13 cellular contexts compared by ENCODE assay signal in the genomic region with DNA sequence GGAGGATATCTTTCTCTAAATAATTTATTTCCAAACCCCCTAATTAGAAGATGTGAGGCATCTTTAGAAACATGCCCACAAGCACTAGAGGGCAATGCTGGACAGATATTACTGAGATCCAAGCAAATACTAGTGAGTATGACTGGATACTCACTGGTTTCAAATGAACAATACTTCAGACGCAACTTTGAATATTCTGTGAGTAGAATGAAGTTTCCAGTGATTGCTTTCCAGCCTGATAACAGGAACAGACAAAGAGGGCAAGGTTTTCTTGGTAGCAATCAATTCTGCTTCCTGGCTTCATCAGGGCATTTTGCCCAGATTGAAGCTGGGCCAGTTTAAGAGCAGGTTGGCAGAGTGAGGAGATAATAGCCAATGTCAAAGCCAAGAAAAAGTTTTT.
DNase-seq lines count a peak whose midpoint lies in the region; TF ChIP-seq lines count a peak whose summit lies in the region.
"Had no signal": no experiment of that assay in that cellular context is flagged by ENCODE, and none has a peak within 500 bp of the region (broad histone marks: within the 10 kb centered on the region; RNA-seq: fewer than 3 reads in every experiment).

No MANE protein-coding gene starts in this region.

- peak; percentile 40 for TF ChIP-seq CTCF in OCI-LY3 (IDR thresholded peaks at IDR 0.05; ENCODE audit: low read depth, low read length)
- TF ChIP-seq CTCF in fibroblast of villous mesenchyme (IDR thresholded peaks at IDR 0.05; ENCODE audit: insufficient read depth, low read depth, low read length) = peak; percentile 21
- no peak for TF ChIP-seq CTCF in Calu3 (IDR thresholded peaks at IDR 0.05; ENCODE audit: unreplicated experiment)
- TF ChIP-seq CTCF in colonic mucosa (IDR thresholded peaks at IDR 0.05) = no peak

- H3K27ac ChIP-seq in OCI-LY3 (ENCODE audit: low read length) = no peak overlapping the region
- H3K27ac ChIP-seq in colonic mucosa = no peak overlapping the region
- H3K27ac ChIP-seq: BLaER1 treated with 17β-estradiol and CSF1 and Interleukin-3, amounts not matched to agents 10 nM and 100 nM had no signal

- H3K27me3 ChIP-seq in OCI-LY3 (ENCODE audit: low read depth, low read length) (no peaks in the 10 kb centered on the region), colonic mucosa (no peaks in the 10 kb centered on the region)
- H3K27me3 ChIP-seq: BLaER1 treated with 17β-estradiol and CSF1 and Interleukin-3, amounts not matched to agents 10 nM and 100 nM had no signal

- H3K9me3 ChIP-seq in OCI-LY3 (ENCODE audit: insufficient read depth, low read length) (no peaks in the 10 kb centered on the region), colonic mucosa (no peaks in the 10 kb centered on the region)
- H3K9me3 ChIP-seq: BLaER1 treated with 17β-estradiol and CSF1 and Interleukin-3, amounts not matched to agents 10 nM and 100 nM had no signal

- no peaks in the 10 kb centered on the region for H3K36me3 Mint-ChIP-seq in Calu3 (ENCODE audit: insufficient read depth, unreplicated experiment)
- H3K36me3 Mint-ChIP-seq: stimulated activated naive B cell treated with anti-CD40 and anti-IgM and Interleukin-4, amounts not matched to agents 10 μg/mL and 1 μg/mL and 100 μg/mL, for 72 hours had no signal

- H4K20me1 ChIP-seq in OCI-LY3 (ENCODE audit: insufficient read depth, low read length) = no peaks in the 10 kb centered on the region
- H4K20me1 ChIP-seq: BLaER1 treated with 17β-estradiol and CSF1 and Interleukin-3, amounts not matched to agents 10 nM and 100 nM had no signal

- no peaks in the 10 kb centered on the region for H3K4me1 Mint-ChIP-seq in Calu3 (ENCODE audit: low read depth, unreplicated experiment)
- H3K4me1 Mint-ChIP-seq: stimulated activated naive B cell treated with anti-CD40 and anti-IgM and Interleukin-4, amounts not matched to agents 10 μg/mL and 1 μg/mL and 100 μg/mL, for 72 hours had no signal

- no peak overlapping the region for H3K9ac ChIP-seq in OCI-LY3 (ENCODE audit: low read length)
- H3K9ac ChIP-seq in colonic mucosa (ENCODE audit: low read depth in 2 of 2, low read length in 2 of 2) = no peak overlapping the region
- H3K9ac ChIP-seq: BLaER1 treated with 17β-estradiol and CSF1 and Interleukin-3, amounts not matched to agents 10 nM and 100 nM had no signal

- H2AFZ ChIP-seq in OCI-LY3 (ENCODE audit: low read depth, low read length) = no peak overlapping the region

- CTCF ChIA-PET in Calu3 (lab: Charles Lee) = no interaction called here

- H3K4me3 ChIP-seq in OCI-LY3 (ENCODE audit: low read length) (no peak overlapping the region), fibroblast of villous mesenchyme (ENCODE audit: low read depth, low read length) (no peak overlapping the region), colonic mucosa (no peak overlapping the region)
- H3K4me3 ChIP-seq: BLaER1 treated with 17β-estradiol and CSF1 and Interleukin-3, amounts not matched to agents 10 nM and 100 nM had no signal

- H3K36me3 ChIP-seq in OCI-LY3 (replicated peaks; ENCODE audit: low read depth, low read length) (no peaks in the 10 kb centered on the region), colonic mucosa (no peaks in the 10 kb centered on the region)
- H3K36me3 ChIP-seq: BLaER1 treated with 17β-estradiol and CSF1 and Interleukin-3, amounts not matched to agents 10 nM and 100 nM had no signal

- no peaks in the 10 kb centered on the region for H3K79me2 ChIP-seq in OCI-LY3 (ENCODE audit: low read length)

- H3K4me3 Mint-ChIP-seq in Calu3 (ENCODE audit: low read depth, unreplicated experiment) = no peak overlapping the region
- H3K4me3 Mint-ChIP-seq: stimulated activated naive B cell treated with anti-CD40 and anti-IgM and Interleukin-4, amounts not matched to agents 10 μg/mL and 1 μg/mL and 100 μg/mL, for 72 hours; T-helper 2 cell treated with Interferon-gamma antibody and Interleukin-4, amounts not matched to agents 5 μg/mL and 100 μg/mL, for 36 hours had no signal

- H3K27ac Mint-ChIP-seq in Calu3 (ENCODE audit: unreplicated experiment) = no peak overlapping the region
- H3K27ac Mint-ChIP-seq: stimulated activated naive B cell treated with anti-CD40 and anti-IgM and Interleukin-4, amounts not matched to agents 10 μg/mL and 1 μg/mL and 100 μg/mL, for 72 hours; T-helper 2 cell treated with Interferon-gamma antibody and Interleukin-4, amounts not matched to agents 5 μg/mL and 100 μg/mL, for 36 hours had no signal

- no TSS peak for BruUV-seq in Calu3 (replicated peaks; lab: Mats Ljungman, UMichigan)

- H3K4me2 ChIP-seq in OCI-LY3 (ENCODE audit: low read length) = no peak overlapping the region
- H3K4me2 ChIP-seq: BLaER1 treated with 17β-estradiol and CSF1 and Interleukin-3, amounts not matched to agents 10 nM and 100 nM had no signal

- intact Hi-C loops in Calu3 (cut with micrococcal nuclease; ENCODE audit: unreplicated experiment) (no loop called here), colonic mucosa (cut with DNase I) (no loop called here)

- no peaks in the 10 kb centered on the region for H3K4me1 ChIP-seq in OCI-LY3 (ENCODE audit: low read length)
- no peaks in the 10 kb centered on the region for H3K4me1 ChIP-seq in colonic mucosa
- H3K4me1 ChIP-seq: BLaER1 treated with 17β-estradiol and CSF1 and Interleukin-3, amounts not matched to agents 10 nM and 100 nM had no signal

- no peaks in the 10 kb centered on the region for H3K27me3 Mint-ChIP-seq in Calu3 (ENCODE audit: unreplicated experiment)
- H3K27me3 Mint-ChIP-seq: stimulated activated naive B cell treated with anti-CD40 and anti-IgM and Interleukin-4, amounts not matched to agents 10 μg/mL and 1 μg/mL and 100 μg/mL, for 72 hours had no signal

- peaks cover 20% of the 10 kb centered on the region for H3K9me3 Mint-ChIP-seq in Calu3 (ENCODE audit: low read depth, unreplicated experiment)

- DNase-seq in NCI-H345 (lab: John Stamatoyannopoulos, UW) = peak; percentile 34
- DNase-seq in NCI-H345 treated with DMSO at 0.1 percent for 48 hours (lab: John Stamatoyannopoulos, UW; ENCODE audit: unreplicated experiment) = no peak
- peak; percentile 10 for DNase-seq in fibroblast of villous mesenchyme (ENCODE audit: low read depth)
- peak; percentile 27 for DNase-seq in stromal cell of bone marrow (ENCODE audit: low read depth)
- DNase-seq in NCI-H1436 (lab: John Stamatoyannopoulos, UW) = no peak
- DNase-seq in Calu3 = no peak
- no peak for DNase-seq in colonic mucosa
- DNase-seq: activated T-cell treated with anti-CD3 and anti-CD28 coated beads, Interleukin-2, amount 50 U/mL, for 1 hour; NCI-H187; stimulated activated naive B cell treated with anti-CD40 and anti-IgM and Interleukin-4, amounts not matched to agents 10 μg/mL and 1 μg/mL and 100 μg/mL, for 72 hours had no signal

Comparison
In these comparisons a context has a peak if more than half of its experiments do, and no peak if none do; other contexts are left out.
1. DNase-seq: peak in NCI-H345 (single experiment), fibroblast of villous mesenchyme (single experiment) and stromal cell of bone marrow (single experiment); none in NCI-H345 treated with DMSO at 0.1 percent for 48 hours (single experiment), NCI-H1436 (single experiment), Calu3 (single experiment) and colonic mucosa (single experiment).
2. CTCF ChIP-seq: peak in OCI-LY3 (single experiment) and fibroblast of villous mesenchyme (single experiment); none in Calu3 (single experiment) and colonic mucosa (single experiment).